Comparison of ENCODE assay signal across 21 cellular contexts in genomic region chr22:37054600-37055365, GRCh38. TPM values are rescaled to one million over a fixed set of nuclear protein-coding genes. Genes with fewer than 3 reads are reported as not detected.
"Had no signal": no experiment of that assay in that cellular context is flagged by ENCODE, and none has a peak within 500 bp of the region (broad histone marks: within the 10 kb centered on the region; RNA-seq: fewer than 3 reads in every experiment).

No MANE protein-coding gene starts in this region.

- H3K27ac ChIP-seq: brain microvascular endothelial cell, gastroesophageal sphincter, hepatocyte, psoas muscle had no signal

- H3K27me3 ChIP-seq: brain microvascular endothelial cell, gastroesophageal sphincter, hepatocyte had no signal

- H3K79me2 ChIP-seq: hepatocyte had no signal

- H3K4me3 Mint-ChIP-seq: activated CD8-positive, alpha-beta memory T cell treated with anti-CD3 and anti-CD28 coated beads, Interleukin-2, amount 10 ng/mL, durations not matched to agents 7 days and 5 days; activated T-cell treated with anti-CD3 and anti-CD28 coated beads, Interleukin-2, amount 50 U/mL, for 4 hours; dendritic cell treated with granulocyte-macrophage colony-stimulating factor and Interleukin-4, amounts not matched to agents 40 ng/mL and 50 ng/mL, for 4 days; T-helper 2 cell treated with Interferon-gamma antibody and Interleukin-4, amounts not matched to agents 5 μg/mL and 100 μg/mL, for 36 hours had no signal

- H3K27me3 Mint-ChIP-seq: activated CD8-positive, alpha-beta memory T cell treated with anti-CD3 and anti-CD28 coated beads, Interleukin-2, amount 10 ng/mL, durations not matched to agents 7 days and 5 days; activated naive CD8-positive, alpha-beta T cell treated with anti-CD3 and anti-CD28 coated beads for 36 hours; dendritic cell treated with granulocyte-macrophage colony-stimulating factor and Interleukin-4, amounts not matched to agents 40 ng/mL and 50 ng/mL, for 4 days; naive thymus-derived CD8-positive, alpha-beta T cell had no signal

- H3K4me1 ChIP-seq: psoas muscle had no signal

- ATAC-seq: activated CD4-positive, CD25-positive, alpha-beta regulatory T cell treated with anti-CD3 and anti-CD28 coated beads, Interleukin-2, amount 50 U/mL, for 24 hours; activated CD8-positive, alpha-beta memory T cell treated with anti-CD3 and anti-CD28 coated beads, Interleukin-2, amount 10 ng/mL, durations not matched to agents 7 days and 5 days; activated T-cell treated with anti-CD3 and anti-CD28 coated beads, Interleukin-2, amount 50 U/mL, for 4 hours; gastroesophageal sphincter; naive thymus-derived CD8-positive, alpha-beta T cell; psoas muscle; sciatic nerve had no signal

- DNase-seq: activated CD8-positive, alpha-beta memory T cell treated with anti-CD3 and anti-CD28 coated beads, Interleukin-2, amount 10 ng/mL, durations not matched to agents 7 days and 5 days; activated gamma-delta T cell treated with Interleukin-2 at 50 U/mL for 16 hours; activated naive CD8-positive, alpha-beta T cell treated with anti-CD3 and anti-CD28 coated beads for 36 hours; activated T-cell treated with anti-CD3 and anti-CD28 coated beads, Interleukin-2, amount 50 U/mL, for 4 hours; brain microvascular endothelial cell; cerebellar nuclear complex; kidney glomerular epithelial cell; mammary epithelial cell; naive thymus-derived CD8-positive, alpha-beta T cell; psoas muscle; stimulated activated naive CD4-positive, alpha-beta T cell treated with Interleukin-2 at 50 U/mL for 16 hours; SW 1271; trophoblast cell had no signal

- H3K4me2 ChIP-seq: hepatocyte had no signal

- H2AFZ ChIP-seq: hepatocyte had no signal

- H3K9me3 ChIP-seq: gastroesophageal sphincter, psoas muscle had no signal

- H3K4me3 ChIP-seq: gastroesophageal sphincter, hepatocyte, psoas muscle had no signal

- H3K27ac Mint-ChIP-seq: activated CD8-positive, alpha-beta memory T cell treated with anti-CD3 and anti-CD28 coated beads, Interleukin-2, amount 10 ng/mL, durations not matched to agents 7 days and 5 days; activated naive CD8-positive, alpha-beta T cell treated with anti-CD3 and anti-CD28 coated beads for 36 hours; T-helper 2 cell treated with Interferon-gamma antibody and Interleukin-4, amounts not matched to agents 5 μg/mL and 100 μg/mL, for 36 hours had no signal

- H3K9me3 Mint-ChIP-seq: activated naive CD8-positive, alpha-beta T cell treated with anti-CD3 and anti-CD28 coated beads for 36 hours; activated T-cell treated with anti-CD3 and anti-CD28 coated beads, Interleukin-2, amount 50 U/mL, for 4 hours; dendritic cell treated with granulocyte-macrophage colony-stimulating factor and Interleukin-4, amounts not matched to agents 40 ng/mL and 50 ng/mL, for 4 days; naive thymus-derived CD8-positive, alpha-beta T cell; T-helper 2 cell treated with Interferon-gamma antibody and Interleukin-4, amounts not matched to agents 5 μg/mL and 100 μg/mL, for 36 hours had no signal

RNA-seq across cellular contexts. Expression of gene TST, which starts 35.5 kb away (rescaled TPM):
- total RNA-seq: naive thymus-derived CD8-positive, alpha-beta T cell had no signal

RNA-seq across cellular contexts. Expression of gene TMPRSS6, which starts 54.7 kb away (rescaled TPM):
- total RNA-seq: epithelial cell of proximal tubule, gastroesophageal sphincter, mammary epithelial cell, omental fat pad, psoas muscle, sciatic nerve had no signal
- polyA plus RNA-seq: mammary epithelial cell, psoas muscle had no signal
